Comparison of ENCODE assay signal across 30 cellular contexts in genomic region chrX:15998350-15998749, GRCh38.
"Had no signal": no experiment of that assay in that cellular context is flagged by ENCODE, and none has a peak within 500 bp of the region (broad histone marks: within the 10 kb centered on the region; RNA-seq: fewer than 3 reads in every experiment).

No MANE protein-coding gene starts in this region.

- DNase-seq: activated CD4-positive, alpha-beta memory T cell treated with anti-CD3 and anti-CD28 coated beads, Interleukin-2, amount 10 ng/mL, durations not matched to agents 7 days and 5 days; activated CD4-positive, alpha-beta T cell treated with anti-CD3 and anti-CD28 coated beads for 1 hour; activated CD4-positive, alpha-beta T cell treated with anti-CD3 and anti-CD28 coated beads, Interleukin-2, amount 10 ng/mL, durations not matched to agents 7 days and 5 days; activated CD8-positive, alpha-beta memory T cell treated with anti-CD3 and anti-CD28 coated beads, Interleukin-2, amount 50 U/mL, for 48 hours; activated gamma-delta T cell; activated naive CD4-positive, alpha-beta T cell treated with anti-CD3 and anti-CD28 coated beads, Interleukin-2, amount 10 ng/mL, durations not matched to agents 7 days and 5 days; activated naive CD8-positive, alpha-beta T cell treated with anti-CD3 and anti-CD28 coated beads, Interleukin-2, amount 10 ng/mL, durations not matched to agents 7 days and 5 days; activated T-cell treated with anti-CD3 and anti-CD28 coated beads, Interleukin-2, amount 50 U/mL, for 24 hours; cerebellar nuclear complex; dorsolateral prefrontal cortex; effector memory CD4-positive, alpha-beta T cell; left lung; lower lobe of right lung; mesendoderm; stimulated activated CD4-positive, alpha-beta T cell treated with anti-CD3 and anti-CD28 coated beads, Interleukin-12 subunit alpha, Interleukin-12 subunit beta, amount 100 ng/mL, for 4 hours; stimulated activated CD4-positive, alpha-beta T cell treated with anti-CD3 and anti-CD28 coated beads, Interleukin-4, amount 100 ng/mL, for 1 hour; stimulated activated naive CD8-positive, alpha-beta T cell treated with anti-CD3 and anti-CD28 coated beads, Interleukin-15, Interleukin-2, amounts not matched to agents 100 U/mL and 50 U/mL, for 24 hours; trophoblast cell; WERI-Rb-1 had no signal

- H3K4me3 ChIP-seq: ascending aorta, cardiac muscle cell, coronary artery, dorsolateral prefrontal cortex, left lung, lower lobe of right lung, skin epidermis, thoracic aorta had no signal

- H3K4me1 Mint-ChIP-seq: activated CD4-positive, alpha-beta memory T cell treated with anti-CD3 and anti-CD28 coated beads, Interleukin-2, amount 10 ng/mL, durations not matched to agents 7 days and 5 days; activated CD4-positive, alpha-beta T cell treated with anti-CD3 and anti-CD28 coated beads, Interleukin-2, amount 10 ng/mL, durations not matched to agents 7 days and 5 days; activated naive CD4-positive, alpha-beta T cell treated with anti-CD3 and anti-CD28 coated beads, Interleukin-2, amount 10 ng/mL, durations not matched to agents 7 days and 5 days; activated naive CD8-positive, alpha-beta T cell treated with anti-CD3 and anti-CD28 coated beads, Interleukin-2, amount 10 ng/mL, durations not matched to agents 7 days and 5 days had no signal

- H3K9me3 Mint-ChIP-seq: activated CD4-positive, alpha-beta memory T cell treated with anti-CD3 and anti-CD28 coated beads, Interleukin-2, amount 10 ng/mL, durations not matched to agents 7 days and 5 days; activated naive CD4-positive, alpha-beta T cell treated with anti-CD3 and anti-CD28 coated beads, Interleukin-2, amount 10 ng/mL, durations not matched to agents 7 days and 5 days; activated naive CD8-positive, alpha-beta T cell treated with anti-CD3 and anti-CD28 coated beads, Interleukin-2, amount 10 ng/mL, durations not matched to agents 7 days and 5 days had no signal

- ATAC-seq: left lung; lower lobe of right lung; natural killer cell treated with Interleukin-12 subunit alpha and Interleukin-12 subunit beta and Interleukin-15 and Interleukin-18, amount 100 ng/mL, for 72 hours; sciatic nerve; stimulated activated naive CD8-positive, alpha-beta T cell treated with anti-CD3 and anti-CD28 coated beads, Interleukin-15, Interleukin-2, amounts not matched to agents 100 U/mL and 50 U/mL, for 24 hours had no signal

- FAIRE-seq: frontal cortex, islet of Langerhans, urothelium cell line had no signal

- H3K36me3 ChIP-seq: ascending aorta, cardiac muscle cell, left lung, lower lobe of right lung, thoracic aorta, WERI-Rb-1 had no signal

- H3K36me3 Mint-ChIP-seq: activated naive CD4-positive, alpha-beta T cell treated with anti-CD3 and anti-CD28 coated beads, Interleukin-2, amount 10 ng/mL, durations not matched to agents 7 days and 5 days; activated naive CD8-positive, alpha-beta T cell treated with anti-CD3 and anti-CD28 coated beads, Interleukin-2, amount 10 ng/mL, durations not matched to agents 7 days and 5 days; brain had no signal

- H3K4me3 Mint-ChIP-seq: activated CD4-positive, alpha-beta memory T cell treated with anti-CD3 and anti-CD28 coated beads, Interleukin-2, amount 10 ng/mL, durations not matched to agents 7 days and 5 days; activated CD4-positive, alpha-beta T cell treated with anti-CD3 and anti-CD28 coated beads, Interleukin-2, amount 10 ng/mL, durations not matched to agents 7 days and 5 days; activated naive CD4-positive, alpha-beta T cell treated with anti-CD3 and anti-CD28 coated beads, Interleukin-2, amount 10 ng/mL, durations not matched to agents 7 days and 5 days; activated naive CD8-positive, alpha-beta T cell treated with anti-CD3 and anti-CD28 coated beads, Interleukin-2, amount 10 ng/mL, durations not matched to agents 7 days and 5 days; activated T-cell treated with anti-CD3 and anti-CD28 coated beads, Interleukin-2, amount 50 U/mL, for 24 hours; brain; natural killer cell treated with Interleukin-12 subunit alpha and Interleukin-12 subunit beta and Interleukin-15 and Interleukin-18, amount 100 ng/mL, for 72 hours had no signal

- H3K9me3 ChIP-seq: ascending aorta, lower lobe of right lung, thoracic aorta had no signal

- H3K27ac ChIP-seq: ascending aorta, cardiac muscle cell, coronary artery, dorsolateral prefrontal cortex, left lung, lower lobe of right lung, skin epidermis, thoracic aorta, WERI-Rb-1 had no signal

- H3K27me3 Mint-ChIP-seq: activated naive CD4-positive, alpha-beta T cell treated with anti-CD3 and anti-CD28 coated beads, Interleukin-2, amount 10 ng/mL, durations not matched to agents 7 days and 5 days; activated naive CD8-positive, alpha-beta T cell treated with anti-CD3 and anti-CD28 coated beads, Interleukin-2, amount 10 ng/mL, durations not matched to agents 7 days and 5 days; brain had no signal

- H3K4me1 ChIP-seq: ascending aorta, left lung, lower lobe of right lung had no signal

- H3K27ac Mint-ChIP-seq: activated CD4-positive, alpha-beta memory T cell treated with anti-CD3 and anti-CD28 coated beads, Interleukin-2, amount 10 ng/mL, durations not matched to agents 7 days and 5 days; activated CD4-positive, alpha-beta T cell treated with anti-CD3 and anti-CD28 coated beads, Interleukin-2, amount 10 ng/mL, durations not matched to agents 7 days and 5 days; activated naive CD4-positive, alpha-beta T cell treated with anti-CD3 and anti-CD28 coated beads, Interleukin-2, amount 10 ng/mL, durations not matched to agents 7 days and 5 days; activated naive CD8-positive, alpha-beta T cell treated with anti-CD3 and anti-CD28 coated beads, Interleukin-2, amount 10 ng/mL, durations not matched to agents 7 days and 5 days; activated T-cell treated with anti-CD3 and anti-CD28 coated beads, Interleukin-2, amount 50 U/mL, for 24 hours; brain; natural killer cell treated with Interleukin-12 subunit alpha and Interleukin-12 subunit beta and Interleukin-15 and Interleukin-18, amount 100 ng/mL, for 72 hours had no signal

- H3K27me3 ChIP-seq: ascending aorta, cardiac muscle cell, left lung had no signal
